8 cellular contexts compared by ENCODE assay signal in genomic region chr19:10517760-10518443, GRCh38. TPM values are rescaled to one million over a fixed set of nuclear protein-coding genes. Genes with fewer than 3 reads are reported as not detected.
DNase-seq lines count a peak whose midpoint lies in the region; ATAC-seq and TF ChIP-seq lines count a peak whose summit lies in the region.

No MANE protein-coding gene starts in this region.

- 1 to 6% methylated on average over 10 to 13 of the region's 27 CpGs for WGBS in gastroesophageal sphincter (ENCODE audit: low coverage in 1 of 2), 2 donors

- H3K4me3 ChIP-seq in ACC112 (ENCODE audit: low read depth, low read length) (peak overlapping the region; percentile 78), gastroesophageal sphincter (peak overlapping the region in 1 of 2 donors; percentile 27)
- H3K4me3 ChIP-seq in naive thymus-derived CD4-positive, alpha-beta T cell (ENCODE audit: low read length) = peak overlapping the region; percentile 43

- intact Hi-C loops in naive thymus-derived CD4-positive, alpha-beta T cell (cut with micrococcal nuclease) = no loop called here

- H3K9me3 ChIP-seq in naive thymus-derived CD4-positive, alpha-beta T cell (ENCODE audit: control insufficient read depth in 2 of 3, low read length in 3 of 3) = no peaks in the 10 kb centered on the region
- H3K9me3 ChIP-seq in gastroesophageal sphincter = no peaks in the 10 kb centered on the region

- H3K36me3 Mint-ChIP-seq in endothelial cell (ENCODE audit: low read depth, unreplicated experiment) = peaks cover 7% of the 10 kb centered on the region
- H3K36me3 Mint-ChIP-seq in naive thymus-derived CD4-positive, alpha-beta T cell = peaks cover 0 to 6% (median 1%) of the 10 kb centered on the region in 5 donors

- H3K4me1 Mint-ChIP-seq in endothelial cell (ENCODE audit: unreplicated experiment) = peaks cover 18% of the 10 kb centered on the region
- peaks cover 18 to 42% (median 30%) of the 10 kb centered on the region in 7 donors for H3K4me1 Mint-ChIP-seq in naive thymus-derived CD4-positive, alpha-beta T cell

- DNase-seq in GM13976 (ENCODE audit: low spot score) = peak; percentile 45
- peak; percentile 36 for DNase-seq in SK-MEL-5 (ENCODE audit: low read depth, low spot score)
- no peak for DNase-seq in endothelial cell (ENCODE audit: low spot score)
- DNase-seq in naive thymus-derived CD4-positive, alpha-beta T cell = peak in 2 of 9 donors; percentile 20 to 37

- no peak overlapping the region for H3K27ac ChIP-seq in ACC112 (ENCODE audit: low read depth, low read length)
- H3K27ac ChIP-seq in naive thymus-derived CD4-positive, alpha-beta T cell (ENCODE audit: low read depth, low read length) = no peak overlapping the region
- H3K27ac ChIP-seq in gastroesophageal sphincter = no peak overlapping the region

- H3K27me3 ChIP-seq in ACC112 (ENCODE audit: insufficient read depth, low read length) (no peaks in the 10 kb centered on the region), gastroesophageal sphincter (peaks cover 92% of the 10 kb centered on the region)
- peaks cover 0 to 17% of the 10 kb centered on the region in 2 donors for H3K27me3 ChIP-seq in naive thymus-derived CD4-positive, alpha-beta T cell (ENCODE audit: control insufficient read depth in 2 of 2, insufficient read depth in 2 of 2, low read length in 2 of 2)

- no peaks in the 10 kb centered on the region for H3K36me3 ChIP-seq in ACC112 (ENCODE audit: insufficient read depth, low read length)
- no peaks in the 10 kb centered on the region for H3K36me3 ChIP-seq in naive thymus-derived CD4-positive, alpha-beta T cell (ENCODE audit: control insufficient read depth in 2 of 3, insufficient read depth in 3 of 3, low read length in 3 of 3)
- no peaks in the 10 kb centered on the region for H3K36me3 ChIP-seq in gastroesophageal sphincter

- H3K9me3 Mint-ChIP-seq in endothelial cell (ENCODE audit: unreplicated experiment) = no peaks in the 10 kb centered on the region
- H3K9me3 Mint-ChIP-seq in naive thymus-derived CD4-positive, alpha-beta T cell = peaks cover 0 to 2% (median 0%) of the 10 kb centered on the region in 11 donors

- peaks cover 42% of the 10 kb centered on the region for H3K27me3 Mint-ChIP-seq in endothelial cell (ENCODE audit: unreplicated experiment)
- H3K27me3 Mint-ChIP-seq in naive thymus-derived CD4-positive, alpha-beta T cell = peaks cover 45 to 66% (median 51%) of the 10 kb centered on the region in 5 donors

- in situ Hi-C loops in GM13976 (cut with MboI; ENCODE audit: low sequenced_read_pairs, unreplicated experiment) = no loop called here
- in situ Hi-C loops in SK-MEL-5 (cut with HindIII; ENCODE audit: low pct_unique_long_range_greater_than_20kb, low sequenced_read_pairs) = no loop called here

- CTCF ChIA-PET in naive thymus-derived CD4-positive, alpha-beta T cell (lab: Charles Lee) = no interaction called here

- peak; percentile 44 for ATAC-seq in naive thymus-derived CD4-positive, alpha-beta T cell
- ATAC-seq in gastroesophageal sphincter = no peak
- ATAC-seq in GM19395 (IDR thresholded peaks at IDR 0.05; ENCODE audit: unreplicated experiment) = no peak
- no peak for ATAC-seq in GM21528 (IDR thresholded peaks at IDR 0.05; ENCODE audit: low FRiP score, unreplicated experiment)

- TF ChIP-seq EP300 in gastroesophageal sphincter (IDR thresholded peaks at IDR 0.05) = no peak

- H3K4me1 ChIP-seq in ACC112 (ENCODE audit: control insufficient read depth, insufficient read depth, low read length, unreplicated experiment) = peaks cover 11% of the 10 kb centered on the region
- H3K4me1 ChIP-seq in naive thymus-derived CD4-positive, alpha-beta T cell (ENCODE audit: control insufficient read depth in 2 of 2, insufficient read depth in 2 of 2, low read length in 2 of 2) = peaks cover 11 to 43% of the 10 kb centered on the region in 2 donors
- peaks cover 0 to 28% (median 4%) of the 10 kb centered on the region in 3 donors for H3K4me1 ChIP-seq in gastroesophageal sphincter

- no peak for TF ChIP-seq POLR2A in gastroesophageal sphincter (IDR thresholded peaks at IDR 0.05)

- POLR2A ChIA-PET in naive thymus-derived CD4-positive, alpha-beta T cell (lab: Charles Lee) = interaction anchor here (1.8 kb wide), 1 partner anchor 48 kb away, joined by 4 read pairs; the partner anchor contains the start of gene KRI1

- no peak for TF ChIP-seq CTCF in GM13976 (IDR thresholded peaks at IDR 0.05; ENCODE audit: borderline replicate concordance, control extremely low read depth, extremely low read depth, insufficient read depth, missing control alignments)
- no peak for TF ChIP-seq CTCF in endothelial cell (IDR thresholded peaks at IDR 0.05; ENCODE audit: unreplicated experiment)
- no peak for TF ChIP-seq CTCF in gastroesophageal sphincter (IDR thresholded peaks at IDR 0.05)

- H3K27ac Mint-ChIP-seq in endothelial cell (ENCODE audit: unreplicated experiment) = no peak overlapping the region
- peak overlapping the region in 1 of 9 donors; percentile 63 for H3K27ac Mint-ChIP-seq in naive thymus-derived CD4-positive, alpha-beta T cell

- H3K4me3 Mint-ChIP-seq in endothelial cell (ENCODE audit: unreplicated experiment) = peak overlapping the region; percentile 26
- H3K4me3 Mint-ChIP-seq in naive thymus-derived CD4-positive, alpha-beta T cell = peak overlapping the region; percentile 39 to 88 (median 78)

- H3K79me2 ChIP-seq in ACC112 (ENCODE audit: control insufficient read depth, insufficient read depth, low read length, unreplicated experiment) = no peaks in the 10 kb centered on the region

- H2AFZ ChIP-seq in ACC112 (ENCODE audit: low read length, unreplicated experiment) = peak overlapping the region; percentile 69

RNA-seq across cellular contexts. Expression of gene S1PR5, which starts 0.7 kb away (rescaled TPM):
- 2.6 and 3.2 TPM in 2 replicates for total RNA-seq in SK-MEL-5 (2014; rRNA removed; shearing (Covaris generic))
- 3.5 and 4.3 TPM in 2 replicates for polyA plus RNA-seq in SK-MEL-5 (2015; cell fraction: cytosol; rRNA removed)
- polyA plus RNA-seq in SK-MEL-5 (2015; cell fraction: nucleus; rRNA removed) = 0.25 and 0.66 TPM in 2 replicates
- total RNA-seq in endothelial cell (ENCODE audit: unreplicated experiment) (not detected), gastroesophageal sphincter (1 to 10 TPM in 1 of 4 donors, not detected in 3; 1.1 TPM)
- 10 to 100 TPM in 1 of 5 experiments, 1 to 10 TPM in 1, under 1 TPM in 2, not detected in 1; 0.51 to 22.0 (median 3.5) TPM for total RNA-seq in naive thymus-derived CD4-positive, alpha-beta T cell
- under 1 TPM; 0.53 to 0.55 TPM for polyA plus RNA-seq in naive thymus-derived CD4-positive, alpha-beta T cell

RNA-seq across cellular contexts. Expression of gene KEAP1, which starts 14.7 kb away (rescaled TPM):
- 21.8 and 23.4 TPM in 2 replicates for total RNA-seq in SK-MEL-5 (2014; rRNA removed; shearing (Covaris generic))
- 32.0 and 33.4 TPM in 2 replicates for polyA plus RNA-seq in SK-MEL-5 (2015; cell fraction: cytosol; rRNA removed)
- polyA plus RNA-seq in SK-MEL-5 (2015; cell fraction: nucleus; rRNA removed) = 12.2 and 12.6 TPM in 2 replicates
- 56.4 TPM for total RNA-seq in endothelial cell (ENCODE audit: unreplicated experiment)
- 10 to 100 TPM; 12.9 to 83.6 (median 31.4) TPM for total RNA-seq in naive thymus-derived CD4-positive, alpha-beta T cell
- 10 to 100 TPM; 21.9 to 37.7 TPM for polyA plus RNA-seq in naive thymus-derived CD4-positive, alpha-beta T cell
- 10 to 100 TPM; 62.1 to 80.3 (median 69.8) TPM for total RNA-seq in gastroesophageal sphincter

RNA-seq across cellular contexts. Expression of gene ATG4D, which starts 25.8 kb away (rescaled TPM):
- total RNA-seq in SK-MEL-5 (2014; rRNA removed; shearing (Covaris generic)) = 35.2 and 37.1 TPM in 2 replicates
- polyA plus RNA-seq in SK-MEL-5 (2015; cell fraction: cytosol; rRNA removed) = 51.8 and 77.7 TPM in 2 replicates
- polyA plus RNA-seq in SK-MEL-5 (2015; cell fraction: nucleus; rRNA removed) = 55.9 and 59.6 TPM in 2 replicates
- total RNA-seq in endothelial cell (ENCODE audit: unreplicated experiment) (11.8 TPM), gastroesophageal sphincter (10 to 100 TPM; 18.4 to 35.6 (median 24.9) TPM)
- total RNA-seq in naive thymus-derived CD4-positive, alpha-beta T cell = 10 to 100 TPM; 41.7 to 70.3 (median 56.7) TPM
- polyA plus RNA-seq in naive thymus-derived CD4-positive, alpha-beta T cell = 10 to 100 TPM; 12.9 to 21.8 TPM

RNA-seq across cellular contexts. Expression of gene KRI1, which starts 47.9 kb away (rescaled TPM):
- 7.9 and 9.3 TPM in 2 replicates for total RNA-seq in SK-MEL-5 (2014; rRNA removed; shearing (Covaris generic))
- 15.2 and 16.3 TPM in 2 replicates for polyA plus RNA-seq in SK-MEL-5 (2015; cell fraction: cytosol; rRNA removed)
- 35.8 and 42.6 TPM in 2 replicates for polyA plus RNA-seq in SK-MEL-5 (2015; cell fraction: nucleus; rRNA removed)
- total RNA-seq in endothelial cell (ENCODE audit: unreplicated experiment) (25.2 TPM), gastroesophageal sphincter (10 to 100 TPM; 16.0 to 28.0 (median 20.1) TPM)
- 10 to 100 TPM; 48.4 to 84.1 (median 60.4) TPM for total RNA-seq in naive thymus-derived CD4-positive, alpha-beta T cell
- polyA plus RNA-seq in naive thymus-derived CD4-positive, alpha-beta T cell = 10 to 100 TPM; 13.7 to 47.6 TPM

RNA-seq across cellular contexts. Expression of gene CDKN2D, which starts 50.9 kb away (rescaled TPM):
- total RNA-seq in SK-MEL-5 (2014; rRNA removed; shearing (Covaris generic)) = 2.3 and 2.9 TPM in 2 replicates
- polyA plus RNA-seq in SK-MEL-5 (2015; cell fraction: cytosol; rRNA removed) = 8.6 and 10.3 TPM in 2 replicates
- 2.8 and 3.7 TPM in 2 replicates for polyA plus RNA-seq in SK-MEL-5 (2015; cell fraction: nucleus; rRNA removed)
- total RNA-seq in endothelial cell (ENCODE audit: unreplicated experiment) (8.1 TPM), gastroesophageal sphincter (10 to 100 TPM in 2 of 4 donors, 1 to 10 TPM in 2; 5.4 to 15.9 (median 10.6) TPM)
- 10 to 100 TPM; 20.5 to 73.9 (median 47.5) TPM for total RNA-seq in naive thymus-derived CD4-positive, alpha-beta T cell
- polyA plus RNA-seq in naive thymus-derived CD4-positive, alpha-beta T cell = 100 to 1,000 TPM in 1 of 2 donors, 10 to 100 TPM in 1; 72.9 to 102 TPM
